In genomic region chr14:92481386-92481785, GRCh38 we compare ENCODE assay signal across 2 cellular contexts.
TF ChIP-seq lines count a peak whose summit lies in the region.

No MANE protein-coding gene starts in this region.

TF ChIP-seq in A549, 52 proteins besides CTCF, POLR2A, EP300 and RAD21:
- TF ChIP-seq BHLHE40 (IDR thresholded peaks at IDR 0.05; ENCODE audit: low read depth, low read length) (no peak), SMC3 (IDR thresholded peaks at IDR 0.05) (peak; percentile 33; the same call in 1 of the 3 replicates), NR3C1 (IDR thresholded peaks at IDR 0.05) (no peak), RFX5 (IDR thresholded peaks at IDR 0.05) (no peak), CEBPB (IDR thresholded peaks at IDR 0.05) (no peak), NFE2L2 (conservative IDR thresholded peaks at IDR 0.05; ENCODE audit: low read length) (no peak)

TF ChIP-seq in HCT116, 20 proteins besides CTCF, POLR2A, EP300 and RAD21:
- TF ChIP-seq MAX (IDR thresholded peaks at IDR 0.05): no peak
- TF ChIP-seq ZFX (IDR thresholded peaks at IDR 0.05): no peak
- no peak for TF ChIP-seq REST (IDR thresholded peaks at IDR 0.05; ENCODE audit: low read depth)
- no peak for TF ChIP-seq TCF7L2 (IDR thresholded peaks at IDR 0.05; ENCODE audit: borderline replicate concordance, extremely low read depth, insufficient read depth, insufficient read length)
- no peak for TF ChIP-seq SIN3A (IDR thresholded peaks at IDR 0.05; ENCODE audit: low read depth)
